25 cellular contexts compared by ENCODE assay signal in genomic region chr1:87986154-87986914, GRCh38.
DNase-seq lines count a peak whose midpoint lies in the region; ATAC-seq and TF ChIP-seq lines count a peak whose summit lies in the region.
"Had no signal": no experiment of that assay in that cellular context is flagged by ENCODE, and none has a peak within 500 bp of the region (broad histone marks: within the 10 kb centered on the region; RNA-seq: fewer than 3 reads in every experiment).

No MANE protein-coding gene starts in this region.

- H3K9me3 ChIP-seq in BE2C: no peaks in the 10 kb centered on the region
- no peaks in the 10 kb centered on the region for H3K9me3 ChIP-seq in lower lobe of right lung
- H3K9me3 ChIP-seq: left lung, MG63, thoracic aorta had no signal

- H3K4me3 ChIP-seq in BE2C (ENCODE audit: low read depth, low read length) (no peak overlapping the region), lower lobe of right lung (no peak overlapping the region)
- H3K4me3 ChIP-seq: GM12878, GM23338, left lung, MG63, neural progenitor cell, thoracic aorta had no signal

- TF ChIP-seq RAD21 in Ishikawa (IDR thresholded peaks at IDR 0.05; ENCODE audit: low read depth): 0 out of 2 replicates have a peak, but pooled peaks have one; percentile 4

- H3K36me3 ChIP-seq in BE2C: no peaks in the 10 kb centered on the region
- H3K36me3 ChIP-seq in lower lobe of right lung: no peaks in the 10 kb centered on the region
- H3K36me3 ChIP-seq: left lung, MG63, neural progenitor cell, thoracic aorta had no signal

- TF ChIP-seq EP300 in Ishikawa (IDR thresholded peaks at IDR 0.05; ENCODE audit: borderline replicate concordance): no peak

- H3K27ac ChIP-seq in RWPE1 (no peak overlapping the region), lower lobe of right lung (no peak overlapping the region)
- H3K27ac ChIP-seq: left lung, neural progenitor cell, thoracic aorta had no signal

- peak; percentile 29 for ATAC-seq in left colon
- ATAC-seq in GM19463 (IDR thresholded peaks at IDR 0.05; ENCODE audit: unreplicated experiment): no peak
- no peak for ATAC-seq in omental fat pad (ENCODE audit: low FRiP score)
- no peak for ATAC-seq in lower lobe of right lung
- ATAC-seq: activated CD4-positive, alpha-beta T cell treated with anti-CD3 and anti-CD28 coated beads for 36 hours; activated naive CD4-positive, alpha-beta T cell treated with anti-CD3 and anti-CD28 coated beads, Interleukin-2, amount 50 U/mL, for 72 hours; activated T-cell treated with anti-CD3 and anti-CD28 coated beads, Interleukin-2, amount 50 U/mL, for 72 hours; GM12878; GM23338; left lung; stimulated activated naive B cell treated with anti-CD40 and anti-IgM and Interleukin-4, amounts not matched to agents 10 μg/mL and 1 μg/mL and 100 μg/mL, for 72 hours had no signal

- CTCF ChIA-PET in RWPE1 (lab: Yijun Ruan, JAX): interaction anchor here (0.7 kb wide), 1 partner anchor 395 kb away, joined by 3 read pairs; no protein-coding TSS in a partner anchor

- TF ChIP-seq CTCF in BE2C (IDR thresholded peaks at IDR 0.05; ENCODE audit: low read depth, low read length) (peak; percentile 42), RWPE1 (conservative IDR thresholded peaks at IDR 0.05; ENCODE audit: low read depth) (no peak), omental fat pad (IDR thresholded peaks at IDR 0.05) (no peak), lower lobe of right lung (IDR thresholded peaks at IDR 0.05) (no peak)

- H3K4me1 ChIP-seq in BE2C (no peaks in the 10 kb centered on the region; the same call in 1 of the 2 replicates), lower lobe of right lung (no peaks in the 10 kb centered on the region)
- H3K4me1 ChIP-seq: left lung, neural progenitor cell had no signal

- H3K27me3 ChIP-seq in BE2C (no peaks in the 10 kb centered on the region), lower lobe of right lung (ENCODE audit: low read depth) (no peaks in the 10 kb centered on the region)
- H3K27me3 ChIP-seq: left lung, MG63, neural progenitor cell had no signal

- POLR2A ChIA-PET in RWPE1 (lab: Yijun Ruan, JAX; ENCODE audit: low non-redundant PET): no interaction called here

- intact Hi-C loops in left colon (cut with DNase I, micrococcal nuclease) (no loop called here), lower lobe of right lung (cut with DNase I) (no loop called here)

- DNase-seq in BE2C: peak; percentile 15
- peak; percentile 7 for DNase-seq in RWPE1 (ENCODE audit: low spot score)
- no peak for DNase-seq in left colon
- DNase-seq in LoVo (ENCODE audit: low spot score): no peak
- DNase-seq in omental fat pad (ENCODE audit: low spot score): no peak
- no peak for DNase-seq in lower lobe of right lung
- DNase-seq: activated CD4-positive, alpha-beta T cell treated with anti-CD3 and anti-CD28 coated beads for 36 hours; activated T-cell treated with anti-CD3 and anti-CD28 coated beads, Interleukin-2, amount 50 U/mL, for 72 hours; CD4-positive, alpha-beta memory T cell; DMS79; effector memory CD4-positive, alpha-beta T cell; glutamatergic neuron; left lung; MG63; NCI-H1694 treated with DMSO at 0.1 percent for 48 hours; NCI-H345; stimulated activated CD4-positive, alpha-beta T cell treated with anti-CD3 and anti-CD28 coated beads, Interleukin-2, amount 100 ng/mL, for 24 hours; stimulated activated naive B cell treated with anti-CD40 and anti-IgM and Interleukin-4, amounts not matched to agents 10 μg/mL and 1 μg/mL and 100 μg/mL, for 72 hours had no signal

TF ChIP-seq in Ishikawa, 13 proteins besides CTCF, POLR2A, EP300 and RAD21:
- TF ChIP-seq FOXM1 (IDR thresholded peaks at IDR 0.05; ENCODE audit: borderline replicate concordance, low read depth): no peak
- TF ChIP-seq USF1 (IDR thresholded peaks at IDR 0.05): no peak
- TF ChIP-seq CEBPB (IDR thresholded peaks at IDR 0.05): no peak
- no peak for TF ChIP-seq EGR1 (IDR thresholded peaks at IDR 0.05)
- no peak for TF ChIP-seq NFIC (IDR thresholded peaks at IDR 0.05)
- TF ChIP-seq MAX (IDR thresholded peaks at IDR 0.05): no peak

Comparison
In these comparisons a context has a peak if more than half of its experiments do, and no peak if none do; other contexts are left out.
1. DNase-seq: peak in BE2C (single experiment) and RWPE1 (single experiment); none in left colon (0 of 2), LoVo (single experiment), omental fat pad (single experiment) and lower lobe of right lung (single experiment).